Comparison of ENCODE assay signal across 10 cellular contexts in genomic region chr5:78569441-78569840, GRCh38.
DNase-seq lines count a peak whose midpoint lies in the region; ATAC-seq and TF ChIP-seq lines count a peak whose summit lies in the region.
"Had no signal": no experiment of that assay in that cellular context is flagged by ENCODE, and none has a peak within 500 bp of the region (broad histone marks: within the 10 kb centered on the region; RNA-seq: fewer than 3 reads in every experiment).

No MANE protein-coding gene starts in this region.

- WGBS in mesenchymal stem cell = 66% methylated on average over 7 of the region's 10 CpGs
- 34 to 39% methylated on average over 6 to 8 of the region's 10 CpGs for WGBS in gastroesophageal sphincter (ENCODE audit: low coverage in 1 of 2), 2 donors

- intact Hi-C loops in A673 (cut with micrococcal nuclease; ENCODE audit: unreplicated experiment) = no loop called here
- intact Hi-C loops in CD4-positive, alpha-beta memory T cell (cut with micrococcal nuclease) = no loop called here

- no peak overlapping the region for H3K9ac ChIP-seq in mesenchymal stem cell (ENCODE audit: low read length)
- H3K9ac ChIP-seq: BLaER1 had no signal

- peaks cover 13% of the 10 kb centered on the region for H3K79me1 ChIP-seq in mesenchymal stem cell (replicated peaks; ENCODE audit: low read length, poor library complexity, severe bottlenecking)

- POLR2A ChIA-PET in A673 (lab: Charles Lee; ENCODE audit: low non-redundant PET) = no interaction called here
- POLR2A ChIA-PET in CD4-positive, alpha-beta memory T cell (lab: Charles Lee; ENCODE audit: partially characterized antibody) = no interaction called here

- peak; percentile 60 for DNase-seq in A673 (ENCODE audit: low spot score)
- DNase-seq in NCI-H1436 (lab: John Stamatoyannopoulos, UW) = peak; percentile 29
- peak; percentile 54 for DNase-seq in mesenchymal stem cell
- DNase-seq in CD4-positive, alpha-beta memory T cell = no peak
- no peak for DNase-seq in KG1 (lab: John Stamatoyannopoulos, UW)

- BruUV-seq in A673 (replicated peaks; lab: Mats Ljungman, UMichigan) = no TSS peak

- ATAC-seq in gastroesophageal sphincter (no peak), HG02884 (IDR thresholded peaks at IDR 0.05; ENCODE audit: unreplicated experiment) (no peak)

- H3K36me3 ChIP-seq in A673 (ENCODE audit: insufficient read depth, low read length, poor library complexity, severe bottlenecking) (no peaks in the 10 kb centered on the region), mesenchymal stem cell (ENCODE audit: control insufficient read depth in 1 of 2, insufficient read depth in 2 of 2, low read depth in 1 of 2, low read length in 2 of 2) (peaks cover 0 to 7% of the 10 kb centered on the region in 2 experiments), gastroesophageal sphincter (no peaks in the 10 kb centered on the region)
- H3K36me3 ChIP-seq in CD4-positive, alpha-beta memory T cell (ENCODE audit: insufficient read depth, low read length) = no peaks in the 10 kb centered on the region
- H3K36me3 ChIP-seq: BLaER1 had no signal

- no peak overlapping the region for H4K91ac ChIP-seq in mesenchymal stem cell (ENCODE audit: low read length)

- H3K27ac Mint-ChIP-seq in brain = peak overlapping the region in 3 of 5 experiments; percentile 3 to 95 (median 42)
- no peak overlapping the region for H3K27ac Mint-ChIP-seq in CD4-positive, alpha-beta memory T cell

- H3K4me1 Mint-ChIP-seq in brain = peaks cover 63% of the 10 kb centered on the region
- H3K4me1 Mint-ChIP-seq in CD4-positive, alpha-beta memory T cell = no peaks in the 10 kb centered on the region

- H3K18ac ChIP-seq in mesenchymal stem cell (ENCODE audit: low read depth in 1 of 2, low read length in 2 of 2) = no peak overlapping the region

- H3K36me3 Mint-ChIP-seq in brain = peaks cover 12% of the 10 kb centered on the region
- H3K36me3 Mint-ChIP-seq in CD4-positive, alpha-beta memory T cell = no peaks in the 10 kb centered on the region

- no peak overlapping the region for H3K23ac ChIP-seq in mesenchymal stem cell (ENCODE audit: low read length in 2 of 2)

- no peak for TF ChIP-seq EP300 in gastroesophageal sphincter (IDR thresholded peaks at IDR 0.05)

- H3K14ac ChIP-seq in mesenchymal stem cell (ENCODE audit: low read length in 2 of 2) = no peak overlapping the region

- H2BK15ac ChIP-seq in mesenchymal stem cell (ENCODE audit: low read depth, poor library complexity, severe bottlenecking) = no peak overlapping the region

- CTCF ChIA-PET in A673 (lab: Charles Lee) = no interaction called here
- CTCF ChIA-PET in CD4-positive, alpha-beta memory T cell (lab: Charles Lee; ENCODE audit: partially characterized antibody) = no interaction called here

- H4K8ac ChIP-seq in mesenchymal stem cell (ENCODE audit: low read length) = no peak overlapping the region

- H3K4me2 ChIP-seq in mesenchymal stem cell (ENCODE audit: low read length, poor library complexity, severe bottlenecking) = no peak overlapping the region
- H3K4me2 ChIP-seq: BLaER1 had no signal

- TF ChIP-seq CTCF in A673 (conservative IDR thresholded peaks at IDR 0.05; ENCODE audit: low read depth, low read length) (no peak), brain (conservative IDR thresholded peaks at IDR 0.05) (no peak), gastroesophageal sphincter (IDR thresholded peaks at IDR 0.05) (no peak)

- H3K4me1 ChIP-seq in A673 (ENCODE audit: insufficient read depth, low read length, poor library complexity, severe bottlenecking) (peaks cover 28% of the 10 kb centered on the region), mesenchymal stem cell (ENCODE audit: control insufficient read depth, insufficient read depth, low read depth, low read length) (peaks cover 5% of the 10 kb centered on the region), gastroesophageal sphincter (peaks cover 0 to 54% (median 10%) of the 10 kb centered on the region in 3 donors)
- no peaks in the 10 kb centered on the region for H3K4me1 ChIP-seq in CD4-positive, alpha-beta memory T cell (ENCODE audit: insufficient read depth, low read length)

- H3K4me3 ChIP-seq in A673 (ENCODE audit: low read depth, low read length, poor library complexity, severe bottlenecking) (no peak overlapping the region), mesenchymal stem cell (ENCODE audit: insufficient read depth in 1 of 2, low read depth in 1 of 2, low read length in 2 of 2) (no peak overlapping the region), gastroesophageal sphincter (no peak overlapping the region)
- H3K4me3 ChIP-seq in CD4-positive, alpha-beta memory T cell (ENCODE audit: low read length in 2 of 2) = no peak overlapping the region
- H3K4me3 ChIP-seq: BLaER1, skin epidermis had no signal

- TF ChIP-seq POLR2A in gastroesophageal sphincter (IDR thresholded peaks at IDR 0.05) = no peak

- peak overlapping the region; percentile 62 for H3K27ac ChIP-seq in A673 (ENCODE audit: low read depth, low read length, poor library complexity, severe bottlenecking)
- no peak overlapping the region for H3K27ac ChIP-seq in mesenchymal stem cell (ENCODE audit: low read length, poor library complexity, severe bottlenecking)
- no peak overlapping the region for H3K27ac ChIP-seq in CD4-positive, alpha-beta memory T cell (ENCODE audit: low read depth, low read length)
- H3K27ac ChIP-seq in gastroesophageal sphincter = no peak overlapping the region
- H3K27ac ChIP-seq: BLaER1 had no signal

- no peak overlapping the region for H3K4ac ChIP-seq in mesenchymal stem cell (ENCODE audit: low read depth in 1 of 2, low read length in 2 of 2)

- no peak overlapping the region for H2BK120ac ChIP-seq in mesenchymal stem cell (ENCODE audit: low read depth, low read length)

- H3K27me3 Mint-ChIP-seq in brain = peaks cover 5% of the 10 kb centered on the region
- peaks cover 2 to 5% of the 10 kb centered on the region in 2 donors for H3K27me3 Mint-ChIP-seq in CD4-positive, alpha-beta memory T cell

- H3K9me3 ChIP-seq in A673 (ENCODE audit: low read depth, low read length, poor library complexity, severe bottlenecking) = no peaks in the 10 kb centered on the region
- H3K9me3 ChIP-seq in mesenchymal stem cell (ENCODE audit: control insufficient read depth, low read length) = no peaks in the 10 kb centered on the region
- no peaks in the 10 kb centered on the region for H3K9me3 ChIP-seq in CD4-positive, alpha-beta memory T cell (ENCODE audit: control insufficient read depth in 1 of 2, low read length in 2 of 2)
- no peaks in the 10 kb centered on the region for H3K9me3 ChIP-seq in gastroesophageal sphincter
- H3K9me3 ChIP-seq: BLaER1 had no signal

- H2BK12ac ChIP-seq in mesenchymal stem cell (ENCODE audit: low read length in 2 of 2) = peak overlapping the region in 1 of 2 experiments; percentile 54

- H3K9me3 Mint-ChIP-seq in brain = peaks cover 0 to 10% (median 3%) of the 10 kb centered on the region in 5 experiments
- peaks cover 0 to 4% (median 0%) of the 10 kb centered on the region in 8 donors for H3K9me3 Mint-ChIP-seq in CD4-positive, alpha-beta memory T cell

- peak overlapping the region in 3 of 5 experiments; percentile 49 to 65 (median 56) for H3K4me3 Mint-ChIP-seq in brain
- no peak overlapping the region for H3K4me3 Mint-ChIP-seq in CD4-positive, alpha-beta memory T cell

- H2AFZ ChIP-seq in mesenchymal stem cell (ENCODE audit: low read depth, low read length) = no peak overlapping the region

- H2BK5ac ChIP-seq in mesenchymal stem cell (ENCODE audit: low read depth, low read length, poor library complexity, severe bottlenecking) = no peak overlapping the region

- H3K27me3 ChIP-seq in A673 (replicated peaks; ENCODE audit: insufficient read depth, low read depth, low read length, poor library complexity) = no peaks in the 10 kb centered on the region
- no peaks in the 10 kb centered on the region for H3K27me3 ChIP-seq in mesenchymal stem cell (ENCODE audit: control insufficient read depth in 1 of 2, insufficient read depth in 1 of 2, low read length in 2 of 2)
- no peaks in the 10 kb centered on the region for H3K27me3 ChIP-seq in CD4-positive, alpha-beta memory T cell (ENCODE audit: insufficient read depth, low read length)
- no peaks in the 10 kb centered on the region for H3K27me3 ChIP-seq in gastroesophageal sphincter
- H3K27me3 ChIP-seq: BLaER1 had no signal

- no peak overlapping the region for H2AK5ac ChIP-seq in mesenchymal stem cell (ENCODE audit: low read length, severe bottlenecking)

Comparison
In these comparisons a context has a peak if more than half of its experiments do, and no peak if none do; other contexts are left out.
1. DNase-seq: peak in A673 (single experiment), NCI-H1436 (single experiment) and mesenchymal stem cell (single experiment); none in CD4-positive, alpha-beta memory T cell (0 of 5) and KG1 (single experiment).
2. H3K27ac Mint-ChIP-seq: peak in brain (3 of 5); none in CD4-positive, alpha-beta memory T cell (0 of 7).
3. H3K4me3 Mint-ChIP-seq: peak in brain (3 of 5); none in CD4-positive, alpha-beta memory T cell (0 of 8).